ENCODE assay signal across 12 cellular contexts in the genomic region with DNA sequence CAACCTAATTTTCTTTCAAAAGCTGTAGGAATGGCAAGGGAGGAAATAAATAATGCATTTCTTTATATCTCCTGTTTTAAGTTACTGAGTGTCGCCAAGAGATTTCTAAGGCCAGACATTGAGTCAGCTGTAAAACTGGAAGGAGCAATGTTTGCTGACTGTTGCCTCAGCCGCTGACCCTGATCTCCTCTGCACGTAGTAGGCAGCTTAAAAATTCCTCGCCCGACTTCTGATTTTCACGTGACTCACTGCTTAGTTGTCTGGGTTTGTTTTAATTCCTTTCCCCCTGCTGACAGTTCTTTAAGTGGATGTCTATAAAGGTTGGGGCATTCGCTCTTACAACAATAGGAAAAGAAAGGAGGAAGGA.
"Had no signal": no experiment of that assay in that cellular context is flagged by ENCODE, and none has a peak within 500 bp of the region (broad histone marks: within the 10 kb centered on the region; RNA-seq: fewer than 3 reads in every experiment).

No MANE protein-coding gene starts in this region.

- H3K4me3 Mint-ChIP-seq: naive thymus-derived CD8-positive, alpha-beta T cell; neural crest cell had no signal

- H3K27ac Mint-ChIP-seq: naive thymus-derived CD8-positive, alpha-beta T cell had no signal

- H3K27me3 Mint-ChIP-seq: naive thymus-derived CD8-positive, alpha-beta T cell had no signal

- ATAC-seq: gastroesophageal sphincter; naive thymus-derived CD8-positive, alpha-beta T cell had no signal

- DNase-seq: dermis blood vessel endothelial cell; esophagus squamous epithelium; foreskin fibroblast; naive thymus-derived CD8-positive, alpha-beta T cell; posterior cingulate gyrus; sigmoid colon; stimulated activated naive CD4-positive, alpha-beta T cell treated with Interleukin-2 at 50 U/mL for 16 hours; thyroid gland; upper lobe of left lung; uterus had no signal
